Comparison of ENCODE assay signal across 21 cellular contexts in the genomic region with DNA sequence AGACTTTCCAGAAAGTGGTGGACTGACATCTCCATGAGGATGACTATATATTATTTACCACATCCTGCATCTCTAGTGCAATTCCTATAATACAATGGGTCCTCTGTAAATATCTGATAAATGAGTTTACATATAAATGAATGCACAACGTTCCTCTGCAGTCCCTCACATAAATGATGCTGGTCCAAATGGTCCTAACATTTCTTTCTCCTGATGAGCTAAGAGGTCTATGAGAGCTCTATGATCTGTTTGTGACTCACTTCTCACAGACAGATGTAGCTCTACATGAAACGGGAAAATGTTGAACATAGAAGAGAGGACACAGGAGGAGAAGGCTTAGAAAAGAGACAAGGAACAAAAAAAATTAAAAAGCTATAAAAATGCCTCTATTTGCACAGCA.
"Had no signal": no experiment of that assay in that cellular context is flagged by ENCODE, and none has a peak within 500 bp of the region (broad histone marks: within the 10 kb centered on the region; RNA-seq: fewer than 3 reads in every experiment).

No MANE protein-coding gene starts in this region.

- H3K27ac Mint-ChIP-seq: activated naive CD8-positive, alpha-beta T cell treated with anti-CD3 and anti-CD28 coated beads, Interleukin-2, amount 10 ng/mL, durations not matched to agents 7 days and 5 days; dendritic cell treated with granulocyte-macrophage colony-stimulating factor and Interleukin-4, amounts not matched to agents 40 ng/mL and 50 ng/mL, for 4 days; effector memory CD8-positive, alpha-beta T cell; mesothelial cell of epicardium; progenitor cell of endocrine pancreas; T-helper 2 cell treated with Interferon-gamma antibody and Interleukin-4, amounts not matched to agents 5 μg/mL and 100 μg/mL, for 36 hours had no signal

- H3K4me3 ChIP-seq: right atrium auricular region, transverse colon, vagina had no signal

- H3K27me3 Mint-ChIP-seq: activated naive CD8-positive, alpha-beta T cell treated with anti-CD3 and anti-CD28 coated beads, Interleukin-2, amount 10 ng/mL, durations not matched to agents 7 days and 5 days; dendritic cell treated with granulocyte-macrophage colony-stimulating factor and Interleukin-4, amounts not matched to agents 40 ng/mL and 50 ng/mL, for 4 days; effector memory CD8-positive, alpha-beta T cell; progenitor cell of endocrine pancreas had no signal

- H3K36me3 ChIP-seq: right atrium auricular region, transverse colon, vagina had no signal

- H3K4me1 Mint-ChIP-seq: activated naive CD8-positive, alpha-beta T cell treated with anti-CD3 and anti-CD28 coated beads, Interleukin-2, amount 10 ng/mL, durations not matched to agents 7 days and 5 days had no signal

- H3K36me3 Mint-ChIP-seq: activated naive CD8-positive, alpha-beta T cell treated with anti-CD3 and anti-CD28 coated beads, Interleukin-2, amount 10 ng/mL, durations not matched to agents 7 days and 5 days; mesothelial cell of epicardium had no signal

- DNase-seq: activated naive CD4-positive, alpha-beta T cell; activated naive CD8-positive, alpha-beta T cell treated with anti-CD3 and anti-CD28 coated beads, Interleukin-2, amount 10 ng/mL, durations not matched to agents 7 days and 5 days; activated T-cell treated with anti-CD3 and anti-CD28 coated beads for 4 hours; anterior cingulate cortex; effector memory CD8-positive, alpha-beta T cell; kidney glomerular epithelial cell; left ventricle myocardium superior; nephron progenitor cell; occipital lobe; small intestine; stimulated activated CD4-positive, alpha-beta T cell treated with anti-CD3 and anti-CD28 coated beads, Interleukin-4, amount 100 ng/mL, for 4 hours; stimulated activated CD8-positive, alpha-beta memory T cell treated with anti-CD3 and anti-CD28 coated beads, Interleukin-4, amount 100 ng/mL, for 48 hours; stimulated activated naive CD4-positive, alpha-beta T cell treated with Interleukin-2 at 50 U/mL for 16 hours; transverse colon had no signal

- H3K9me3 ChIP-seq: right atrium auricular region, transverse colon, vagina had no signal

- H3K27ac ChIP-seq: right atrium auricular region, transverse colon, vagina had no signal

- ATAC-seq: activated CD4-positive, CD25-positive, alpha-beta regulatory T cell treated with anti-CD3 and anti-CD28 coated beads, Interleukin-2, amount 50 U/mL, for 24 hours; effector memory CD8-positive, alpha-beta T cell; left ventricle myocardium superior had no signal

- H3K9me3 Mint-ChIP-seq: activated naive CD8-positive, alpha-beta T cell treated with anti-CD3 and anti-CD28 coated beads, Interleukin-2, amount 10 ng/mL, durations not matched to agents 7 days and 5 days; dendritic cell treated with granulocyte-macrophage colony-stimulating factor and Interleukin-4, amounts not matched to agents 40 ng/mL and 50 ng/mL, for 4 days; mesothelial cell of epicardium; nephron progenitor cell; T-helper 2 cell treated with Interferon-gamma antibody and Interleukin-4, amounts not matched to agents 5 μg/mL and 100 μg/mL, for 36 hours had no signal

- H3K4me1 ChIP-seq: right atrium auricular region, transverse colon, vagina had no signal

- H3K4me3 Mint-ChIP-seq: activated naive CD8-positive, alpha-beta T cell treated with anti-CD3 and anti-CD28 coated beads, Interleukin-2, amount 10 ng/mL, durations not matched to agents 7 days and 5 days; dendritic cell treated with granulocyte-macrophage colony-stimulating factor and Interleukin-4, amounts not matched to agents 40 ng/mL and 50 ng/mL, for 4 days; effector memory CD8-positive, alpha-beta T cell; mesothelial cell of epicardium; nephron progenitor cell; T-helper 2 cell treated with Interferon-gamma antibody and Interleukin-4, amounts not matched to agents 5 μg/mL and 100 μg/mL, for 36 hours had no signal

- FAIRE-seq: small intestine had no signal

- H3K27me3 ChIP-seq: right atrium auricular region, transverse colon, vagina had no signal
